Comparison of ENCODE assay signal across 8 cellular contexts in the genomic region with DNA sequence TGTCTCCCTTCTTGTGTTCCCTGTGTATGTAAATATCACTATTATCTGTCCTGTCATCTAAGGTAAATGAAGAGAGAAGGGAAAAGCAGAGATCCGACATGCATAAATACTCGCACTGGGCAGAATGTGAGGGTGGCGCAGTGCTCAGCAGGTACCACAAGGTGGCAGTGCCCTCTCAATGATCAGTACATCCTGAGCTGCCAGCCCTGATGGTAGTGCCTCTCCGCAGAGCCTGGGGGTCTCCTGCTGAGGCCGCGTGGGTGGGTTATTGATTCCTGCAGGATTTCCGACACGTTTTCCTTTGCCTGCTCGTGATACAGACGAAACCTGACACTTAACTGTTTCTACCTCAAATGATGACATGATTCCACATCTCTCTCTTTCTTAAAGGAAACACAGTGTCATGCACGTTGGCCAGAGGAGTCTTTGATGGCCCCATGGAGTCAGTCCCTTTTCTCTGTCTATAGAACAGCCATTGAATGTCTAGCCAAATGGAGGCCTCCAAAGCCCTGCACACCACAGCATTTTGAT. TPM values are rescaled to one million over a fixed set of nuclear protein-coding genes. Genes with fewer than 3 reads are reported as not detected.
A peak's percentile ranks its signal among the peaks of the same experiment; 100 is the strongest.
DNase-seq lines count a peak whose midpoint lies in the region; ATAC-seq and TF ChIP-seq lines count a peak whose summit lies in the region.

No MANE protein-coding gene starts in this region.

- no peaks in the 10 kb centered on the region for H3K9me3 Mint-ChIP-seq in naive B cell

- peaks cover 0 to 5% (median 4%) of the 10 kb centered on the region in 3 donors for H3K4me1 Mint-ChIP-seq in naive B cell

- H3K4me3 Mint-ChIP-seq in naive B cell = no peak overlapping the region

- H3K27me3 Mint-ChIP-seq in naive B cell = peaks cover 45 to 72% (median 53%) of the 10 kb centered on the region in 3 donors

- peak; percentile 49 for DNase-seq in Caki2 (ENCODE audit: low read depth)
- DNase-seq in NOMO-1 (lab: John Stamatoyannopoulos, UW; ENCODE audit: unreplicated experiment in 2 of 2) = peak; percentile 14 to 33
- DNase-seq in activated CD8-positive, alpha-beta memory T cell treated with anti-CD3 and anti-CD28 coated beads, Interleukin-2, amount 50 U/mL, for 1 hour (ENCODE audit: extremely low read depth) = peak; percentile 34
- DNase-seq in epithelial cell of esophagus (ENCODE audit: low read depth) = peak; percentile 66
- peak; percentile 45 for DNase-seq in naive B cell
- DNase-seq in stimulated activated CD8-positive, alpha-beta memory T cell treated with anti-CD3 and anti-CD28 coated beads, Interleukin-7, amount 100 ng/mL, for 24 hours (ENCODE audit: low read depth) = peak; percentile 56

- TF ChIP-seq CTCF in epithelial cell of esophagus (IDR thresholded peaks at IDR 0.05; ENCODE audit: insufficient read depth, low read depth, low read length, missing control alignments) = peak; percentile 98

- no peaks in the 10 kb centered on the region for H3K36me3 Mint-ChIP-seq in naive B cell

- peak; percentile 87 for ATAC-seq in GM19468 (IDR thresholded peaks at IDR 0.05; ENCODE audit: extremely low read depth, unreplicated experiment)
- peak; percentile 75 for ATAC-seq in HG03558 (IDR thresholded peaks at IDR 0.05; ENCODE audit: extremely low read depth, unreplicated experiment)
- peak; percentile 74 to 82 for ATAC-seq in naive B cell (ENCODE audit: low read depth in 2 of 2)

- H3K4me3 ChIP-seq in epithelial cell of esophagus (ENCODE audit: low read length) = no peak overlapping the region

- H3K27ac Mint-ChIP-seq in naive B cell = no peak overlapping the region

- in situ Hi-C loops in Caki2 (cut with HindIII; ENCODE audit: low pct_unique_long_range_greater_than_20kb, low sequenced_read_pairs) = no loop called here

RNA-seq across cellular contexts. Expression of a gene that starts 19.8 kb away (rescaled TPM):
- total RNA-seq in Caki2 (2014; rRNA removed; shearing (Covaris generic); ENCODE audit: low replicate concordance) = not detected in 2 replicates
- polyA plus RNA-seq in naive B cell (ENCODE audit: low read depth in 6 of 6) = not detected

RNA-seq across cellular contexts. Expression of a gene that starts 23.3 kb away (rescaled TPM):
- not detected in 2 replicates for total RNA-seq in Caki2 (2014; rRNA removed; shearing (Covaris generic); ENCODE audit: low replicate concordance)
- not detected for polyA plus RNA-seq in naive B cell (ENCODE audit: low read depth in 6 of 6)

RNA-seq across cellular contexts. Expression of a gene that starts 39.3 kb away (rescaled TPM):
- not detected in 2 replicates for total RNA-seq in Caki2 (2014; rRNA removed; shearing (Covaris generic); ENCODE audit: low replicate concordance)
- not detected for polyA plus RNA-seq in naive B cell (ENCODE audit: low read depth in 6 of 6)
